ENCODE assay signal across 16 cellular contexts in genomic region chr17:35617505-35617904, GRCh38. TPM values are rescaled to one million over a fixed set of nuclear protein-coding genes. Genes with fewer than 3 reads are reported as not detected.
"Had no signal": no experiment of that assay in that cellular context is flagged by ENCODE, and none has a peak within 500 bp of the region (broad histone marks: within the 10 kb centered on the region; RNA-seq: fewer than 3 reads in every experiment).

No MANE protein-coding gene starts in this region.

- H3K36me3 Mint-ChIP-seq: activated naive CD8-positive, alpha-beta T cell treated with anti-CD3 and anti-CD28 coated beads for 36 hours; stimulated activated memory B cell treated with anti-CD40 and anti-IgM and Interleukin-4, amounts not matched to agents 10 μg/mL and 1 μg/mL and 100 μg/mL, for 72 hours had no signal

- ATAC-seq: activated CD4-positive, CD25-positive, alpha-beta regulatory T cell treated with anti-CD3 and anti-CD28 coated beads, Interleukin-2, amount 50 U/mL, for 24 hours; activated T-cell treated with anti-CD3 and anti-CD28 coated beads, Interleukin-2, amount 50 U/mL, for 72 hours; stimulated activated memory B cell treated with anti-CD40 and anti-IgM and Interleukin-4, amounts not matched to agents 10 μg/mL and 1 μg/mL and 100 μg/mL, for 72 hours had no signal

- H3K9me3 ChIP-seq: heart left ventricle, SK-N-SH, transverse colon had no signal

- H3K36me3 ChIP-seq: transverse colon had no signal

- H3K27me3 Mint-ChIP-seq: activated naive CD8-positive, alpha-beta T cell treated with anti-CD3 and anti-CD28 coated beads for 36 hours; stimulated activated memory B cell treated with anti-CD40 and anti-IgM and Interleukin-4, amounts not matched to agents 10 μg/mL and 1 μg/mL and 100 μg/mL, for 72 hours had no signal

- H3K4me3 ChIP-seq: heart left ventricle, smooth muscle cell, transverse colon had no signal

- H3K27ac Mint-ChIP-seq: activated naive CD8-positive, alpha-beta T cell treated with anti-CD3 and anti-CD28 coated beads for 36 hours; activated T-cell treated with anti-CD3 and anti-CD28 coated beads, Interleukin-2, amount 50 U/mL, for 72 hours; stimulated activated memory B cell treated with anti-CD40 and anti-IgM and Interleukin-4, amounts not matched to agents 10 μg/mL and 1 μg/mL and 100 μg/mL, for 72 hours had no signal

- H3K27ac ChIP-seq: brain microvascular endothelial cell, parathyroid adenoma had no signal

- H3K4me3 Mint-ChIP-seq: activated naive CD8-positive, alpha-beta T cell treated with anti-CD3 and anti-CD28 coated beads for 36 hours; activated T-cell treated with anti-CD3 and anti-CD28 coated beads, Interleukin-2, amount 50 U/mL, for 72 hours; stimulated activated memory B cell treated with anti-CD40 and anti-IgM and Interleukin-4, amounts not matched to agents 10 μg/mL and 1 μg/mL and 100 μg/mL, for 72 hours had no signal

- H3K9me3 Mint-ChIP-seq: activated naive CD8-positive, alpha-beta T cell treated with anti-CD3 and anti-CD28 coated beads for 36 hours; activated T-cell treated with anti-CD3 and anti-CD28 coated beads, Interleukin-2, amount 50 U/mL, for 72 hours; stimulated activated memory B cell treated with anti-CD40 and anti-IgM and Interleukin-4, amounts not matched to agents 10 μg/mL and 1 μg/mL and 100 μg/mL, for 72 hours had no signal

- DNase-seq: activated CD4-positive, alpha-beta T cell treated with anti-CD3 and anti-CD28 coated beads, Interleukin-2, amount 50 U/mL, for 48 hours; activated gamma-delta T cell treated with Interleukin-2 at 50 U/mL for 16 hours; activated naive CD8-positive, alpha-beta T cell treated with anti-CD3 and anti-CD28 coated beads for 36 hours; activated T-cell treated with anti-CD3 and anti-CD28 coated beads, Interleukin-2, amount 50 U/mL, for 72 hours; brain microvascular endothelial cell; cerebellar nuclear complex; foreskin melanocyte; heart left ventricle; SK-N-SH; T-helper 1 cell; transverse colon had no signal

RNA-seq across cellular contexts. Expression of gene SLFN14, which starts 56.9 kb away (rescaled TPM):
- total RNA-seq: activated T-cell treated with anti-CD3 and anti-CD28 coated beads, Interleukin-2, amount 50 U/mL, for 72 hours; lower leg skin; smooth muscle cell; transverse colon had no signal
